18 cellular contexts compared by ENCODE assay signal in genomic region chr5:6760003-6760402, GRCh38. TPM values are rescaled to one million over a fixed set of nuclear protein-coding genes. Genes with fewer than 3 reads are reported as not detected.
DNase-seq lines count a peak whose midpoint lies in the region; ATAC-seq, FAIRE-seq and TF ChIP-seq lines count a peak whose summit lies in the region.
"Had no signal": no experiment of that assay in that cellular context is flagged by ENCODE, and none has a peak within 500 bp of the region (broad histone marks: within the 10 kb centered on the region; RNA-seq: fewer than 3 reads in every experiment).

No MANE protein-coding gene starts in this region.

- H3K27me3 ChIP-seq in gastrocnemius medialis: no peaks in the 10 kb centered on the region

- H3K4me1 ChIP-seq in gastrocnemius medialis: peaks cover 0 to 4% of the 10 kb centered on the region in 2 donors

- TF ChIP-seq POLR2A in gastrocnemius medialis (IDR thresholded peaks at IDR 0.05): peak in 1 of 2 donors; percentile 29

- peak overlapping the region; percentile 26 for H3K27ac ChIP-seq in RWPE1
- H3K27ac ChIP-seq in gastrocnemius medialis: peak overlapping the region in 3 of 4 donors; percentile 5 to 59 (median 46)
- H3K27ac ChIP-seq: C4-2B had no signal

- TF ChIP-seq CTCF in GM13977 (IDR thresholded peaks at IDR 0.05; ENCODE audit: extremely low read depth, insufficient read depth, missing control alignments): no peak
- no peak for TF ChIP-seq CTCF in RWPE1 (conservative IDR thresholded peaks at IDR 0.05; ENCODE audit: low read depth)
- no peak for TF ChIP-seq CTCF in gastrocnemius medialis (IDR thresholded peaks at IDR 0.05 in 4 of 5, conservative IDR thresholded peaks at IDR 0.05 in 1 of 5)
- TF ChIP-seq CTCF in D721Med (IDR thresholded peaks at IDR 0.05; ENCODE audit: insufficient read depth, missing control alignments): no peak

- ATAC-seq in gastrocnemius medialis: peak in 1 of 2 donors; percentile 57

- H3K9me3 ChIP-seq in gastrocnemius medialis: no peaks in the 10 kb centered on the region

- intact Hi-C loops in gastrocnemius medialis (cut with DNase I; ENCODE audit: low total_unique reads): no loop called here

- DNase-seq in GM13977 (ENCODE audit: low spot score) (peak; percentile 18), RWPE1 (ENCODE audit: low spot score) (no peak), fibroblast of peridontal ligament (ENCODE audit: extremely low read depth) (peak; percentile 8), gastrocnemius medialis (no peak), T-helper 2 cell (no peak), D721Med (ENCODE audit: insufficient read length, low spot score) (no peak), SW480 (ENCODE audit: low spot score) (no peak)
- DNase-seq: AML-193, KBM-7, NCI-H1105 treated with DMSO at 0.1 percent for 48 hours, NCI-H1694, NCI-H82, OCI-M1, RPMI8226 had no signal

- POLR2A ChIA-PET in RWPE1 (lab: Yijun Ruan, JAX; ENCODE audit: low non-redundant PET): no interaction called here

- in situ Hi-C loops in GM13977 (cut with MboI; ENCODE audit: low pct_unique_long_range_greater_than_20kb, low sequenced_read_pairs, unreplicated experiment) (no loop called here), gastrocnemius medialis (cut with MboI; ENCODE audit: low sequenced_read_pairs in 4 of 4) (loop anchor here in 2 of 4 donors (10.0 kb wide), 2 partner anchors 625 to 985 kb away; no protein-coding TSS in a partner anchor)

- CTCF ChIA-PET in RWPE1 (lab: Yijun Ruan, JAX): no interaction called here

- no peak for FAIRE-seq in D721Med (lab: Jason Lieb, UNC)
- FAIRE-seq: G401.6, H54, HepG2 had no signal

- peaks cover 0 to 24% of the 10 kb centered on the region in 2 donors for H3K36me3 ChIP-seq in gastrocnemius medialis

- H3K4me3 ChIP-seq in gastrocnemius medialis: no peak overlapping the region

RNA-seq across cellular contexts. Expression of gene TENT4A, which starts 46.8 kb away (rescaled TPM):
- total RNA-seq in gastrocnemius medialis: 10 to 100 TPM; 11.9 to 15.2 (median 12.7) TPM

Comparison
In these comparisons a context has a peak if more than half of its experiments do, and no peak if none do; other contexts are left out.
1. DNase-seq: peak in GM13977 (single experiment) and fibroblast of peridontal ligament (single experiment); none in RWPE1 (single experiment), gastrocnemius medialis (0 of 2), T-helper 2 cell (0 of 5), D721Med (single experiment) and SW480 (single experiment).